Comparison of ENCODE assay signal across 11 cellular contexts in the genomic region with DNA sequence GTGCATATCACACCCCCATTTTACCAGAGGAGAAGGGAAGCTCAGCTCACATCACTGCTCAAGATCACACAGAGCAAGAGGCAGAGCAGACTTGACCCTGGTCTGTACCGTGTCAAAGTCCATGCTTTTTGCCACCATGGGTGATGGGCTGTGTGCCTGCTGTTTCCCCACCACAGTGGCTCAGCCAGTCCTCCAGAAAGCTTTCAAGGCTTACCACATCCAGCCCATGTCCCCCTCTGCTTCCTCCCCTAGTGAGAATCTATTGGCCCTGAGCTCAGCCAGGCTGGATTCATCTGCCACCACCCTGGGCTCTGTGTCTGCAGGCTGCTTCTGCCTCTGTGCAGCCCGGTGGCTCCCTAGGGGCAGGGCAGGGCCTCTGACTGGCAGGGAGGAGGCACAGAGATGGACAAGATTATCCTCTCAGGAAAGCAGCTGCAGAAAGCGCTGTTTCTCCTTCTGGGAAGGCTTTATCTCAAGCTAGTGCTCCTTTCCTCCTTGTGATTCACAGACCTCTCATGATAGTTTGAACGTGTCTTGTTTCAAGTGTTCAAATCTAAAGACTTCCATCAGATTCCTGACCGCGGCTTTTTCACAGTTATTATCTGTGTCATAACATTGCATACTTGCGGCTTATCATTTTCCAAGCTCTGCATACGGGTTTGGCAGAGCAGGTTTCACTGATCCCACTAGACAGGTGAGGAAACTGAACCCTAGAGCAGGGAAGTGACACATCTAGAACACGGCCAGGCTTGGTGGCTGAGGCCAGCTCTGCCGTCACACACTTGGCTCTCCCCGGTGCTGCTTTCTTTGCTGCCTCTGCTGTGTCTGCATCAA. TPM values are rescaled to one million over a fixed set of nuclear protein-coding genes. Genes with fewer than 3 reads are reported as not detected.
A peak's percentile ranks its signal among the peaks of the same experiment; 100 is the strongest.
DNase-seq lines count a peak whose midpoint lies in the region; ATAC-seq and TF ChIP-seq lines count a peak whose summit lies in the region.
"Had no signal": no experiment of that assay in that cellular context is flagged by ENCODE, and none has a peak within 500 bp of the region (broad histone marks: within the 10 kb centered on the region; RNA-seq: fewer than 3 reads in every experiment).

No MANE protein-coding gene starts in this region.

- no peak overlapping the region for H4K91ac ChIP-seq in trophoblast cell (ENCODE audit: low read depth, low read length)

- no peak overlapping the region for H3K27ac ChIP-seq in trophoblast cell (ENCODE audit: low read depth, low read length)
- H3K27ac ChIP-seq: ovary had no signal

- peak overlapping the region; percentile 16 for H2BK120ac ChIP-seq in trophoblast cell (ENCODE audit: insufficient read depth, low read length, poor library complexity)

- peaks cover 28 to 32% of the 10 kb centered on the region in 2 experiments for H3K4me1 ChIP-seq in trophoblast cell (ENCODE audit: control insufficient read depth in 1 of 2, insufficient read depth in 2 of 2, low read length in 2 of 2)

- H3K79me2 ChIP-seq in trophoblast cell (ENCODE audit: control insufficient read depth, insufficient read depth, low read length, poor library complexity), result no peaks in the 10 kb centered on the region

- no peak for ATAC-seq in GM21447 (IDR thresholded peaks at IDR 0.05; ENCODE audit: unreplicated experiment)
- ATAC-seq in GM18868 (IDR thresholded peaks at IDR 0.05; ENCODE audit: unreplicated experiment), result no peak
- ATAC-seq: HCT116, T-cell had no signal

- no peaks in the 10 kb centered on the region for H3K36me3 Mint-ChIP-seq in activated CD4-positive, alpha-beta memory T cell treated with anti-CD3 and anti-CD28 coated beads, Interleukin-2, amount 10 ng/mL, durations not matched to agents 7 days and 5 days (ENCODE audit: low read depth)
- H3K36me3 Mint-ChIP-seq: T-cell had no signal

- H3K14ac ChIP-seq in trophoblast cell (ENCODE audit: low read length), result peak overlapping the region; percentile 11

- H3K4me1 Mint-ChIP-seq in activated CD4-positive, alpha-beta memory T cell treated with anti-CD3 and anti-CD28 coated beads, Interleukin-2, amount 10 ng/mL, durations not matched to agents 7 days and 5 days, result peaks cover 5% of the 10 kb centered on the region
- H3K4me1 Mint-ChIP-seq: T-cell had no signal

- no peaks in the 10 kb centered on the region for H3K9me3 Mint-ChIP-seq in activated CD4-positive, alpha-beta memory T cell treated with anti-CD3 and anti-CD28 coated beads, Interleukin-2, amount 10 ng/mL, durations not matched to agents 7 days and 5 days
- H3K9me3 Mint-ChIP-seq: T-cell had no signal

- no peaks in the 10 kb centered on the region for H3K9me3 ChIP-seq in trophoblast cell (ENCODE audit: insufficient read depth, low read depth, low read length)
- H3K9me3 ChIP-seq: ovary had no signal

- H3K4me3 ChIP-seq in fibroblast of pulmonary artery (replicated peaks; ENCODE audit: low read depth, low read length), result no peak overlapping the region
- no peak overlapping the region for H3K4me3 ChIP-seq in trophoblast cell (ENCODE audit: low read depth, low read length)
- H3K4me3 ChIP-seq: ovary had no signal

- no peak overlapping the region for H3K27ac Mint-ChIP-seq in activated CD4-positive, alpha-beta memory T cell treated with anti-CD3 and anti-CD28 coated beads, Interleukin-2, amount 10 ng/mL, durations not matched to agents 7 days and 5 days
- H3K27ac Mint-ChIP-seq: T-cell had no signal

- TF ChIP-seq CTCF in fibroblast of pulmonary artery (IDR thresholded peaks at IDR 0.05; ENCODE audit: low read length, missing control alignments), result no peak

- WGBS in trophoblast cell (ENCODE audit: extremely low coverage, insufficient coverage, insufficient read length), result no CpG with 5 or more reads among the region's 11 CpGs

- H4K12ac ChIP-seq in trophoblast cell (ENCODE audit: low read depth, low read length), result no peak overlapping the region

- H3K4me2 ChIP-seq in trophoblast cell (ENCODE audit: low read length), result no peak overlapping the region

- H3K18ac ChIP-seq in trophoblast cell (ENCODE audit: low read length), result peak overlapping the region; percentile 4

- no peaks in the 10 kb centered on the region for H3K27me3 ChIP-seq in trophoblast cell (ENCODE audit: insufficient read depth, low read length)
- H3K27me3 ChIP-seq: ovary had no signal

- H4K8ac ChIP-seq in trophoblast cell (ENCODE audit: low read depth, low read length), result no peak overlapping the region

- peak overlapping the region; percentile 39 for H2AK5ac ChIP-seq in trophoblast cell (ENCODE audit: low read length)

- H3K4me3 Mint-ChIP-seq in activated CD4-positive, alpha-beta memory T cell treated with anti-CD3 and anti-CD28 coated beads, Interleukin-2, amount 10 ng/mL, durations not matched to agents 7 days and 5 days, result no peak overlapping the region
- H3K4me3 Mint-ChIP-seq: T-cell had no signal

- CTCF ChIA-PET in activated CD4-positive, alpha-beta memory T cell treated with anti-CD3 and anti-CD28 coated beads, Interleukin-2, amount 10 ng/mL, durations not matched to agents 7 days and 5 days (lab: Charles Lee), result interaction anchor here (0.9 to 1.0 kb wide), 2 partner anchors 12 to 38 kb away, joined by 3 read pairs; no protein-coding TSS in a partner anchor

- H3K27me3 Mint-ChIP-seq in activated CD4-positive, alpha-beta memory T cell treated with anti-CD3 and anti-CD28 coated beads, Interleukin-2, amount 10 ng/mL, durations not matched to agents 7 days and 5 days, result peaks cover 6% of the 10 kb centered on the region
- H3K27me3 Mint-ChIP-seq: T-cell had no signal

- no peak overlapping the region for H3K23ac ChIP-seq in trophoblast cell (ENCODE audit: low read length)

- no peaks in the 10 kb centered on the region for H3K36me3 ChIP-seq in trophoblast cell (ENCODE audit: control insufficient read depth in 1 of 2, insufficient read depth in 2 of 2, low read length in 2 of 2)
- H3K36me3 ChIP-seq: ovary had no signal

- H2BK5ac ChIP-seq in trophoblast cell (ENCODE audit: low read depth, low read length, poor library complexity), result no peak overlapping the region

- H3K9ac ChIP-seq in trophoblast cell (ENCODE audit: low read length), result no peak overlapping the region

- H3K79me1 ChIP-seq in trophoblast cell (ENCODE audit: low read length), result peaks cover 9% of the 10 kb centered on the region

- H3K4ac ChIP-seq in trophoblast cell (ENCODE audit: low read depth, low read length), result no peak overlapping the region

- peak; percentile 68 for DNase-seq in GDM1 (lab: John Stamatoyannopoulos, UW)
- peak; percentile 85 for DNase-seq in NCI-H82 (lab: John Stamatoyannopoulos, UW)
- peak; percentile 12 for DNase-seq in fibroblast of pulmonary artery (ENCODE audit: low read depth)
- peak; percentile 94 to 99 for DNase-seq in trophoblast cell
- DNase-seq in cortex of kidney (lab: John Stamatoyannopoulos, UW), result no peak
- no peak for DNase-seq in activated CD4-positive, alpha-beta memory T cell treated with anti-CD3 and anti-CD28 coated beads, Interleukin-2, amount 10 ng/mL, durations not matched to agents 7 days and 5 days
- DNase-seq: ovary, T-cell had no signal

- H2AFZ ChIP-seq in trophoblast cell (ENCODE audit: insufficient read depth, low read length, poor library complexity), result no peak overlapping the region

- H2BK12ac ChIP-seq in trophoblast cell (ENCODE audit: low read length), result no peak overlapping the region

- POLR2A ChIA-PET in activated CD4-positive, alpha-beta memory T cell treated with anti-CD3 and anti-CD28 coated beads, Interleukin-2, amount 10 ng/mL, durations not matched to agents 7 days and 5 days (lab: Charles Lee), result no interaction called here

RNA-seq across cellular contexts. Expression of a gene that starts 37.4 kb away (rescaled TPM):
- 111 and 117 TPM in 2 replicates for polyA plus RNA-seq in trophoblast cell (2013)
- 10 to 100 TPM; 48.1 to 49.5 TPM for total RNA-seq in activated CD4-positive, alpha-beta memory T cell treated with anti-CD3 and anti-CD28 coated beads, Interleukin-2, amount 10 ng/mL, durations not matched to agents 7 days and 5 days

Comparison
In these comparisons a context has a peak if more than half of its experiments do, and no peak if none do; other contexts are left out.
1. DNase-seq: peak in GDM1 (single experiment), NCI-H82 (single experiment), fibroblast of pulmonary artery (single experiment) and trophoblast cell (2 of 2); none in cortex of kidney (single experiment) and activated CD4-positive, alpha-beta memory T cell treated with anti-CD3 and anti-CD28 coated beads, Interleukin-2, amount 10 ng/mL, durations not matched to agents 7 days and 5 days (single experiment).